Comparison of ENCODE assay signal across 26 cellular contexts in genomic region chr10:31782701-31783100, GRCh38.
"Had no signal": no experiment of that assay in that cellular context is flagged by ENCODE, and none has a peak within 500 bp of the region (broad histone marks: within the 10 kb centered on the region; RNA-seq: fewer than 3 reads in every experiment).

No MANE protein-coding gene starts in this region.

- H3K36me3 Mint-ChIP-seq: activated naive CD8-positive, alpha-beta T cell; naive thymus-derived CD8-positive, alpha-beta T cell; neural progenitor cell had no signal

- H3K36me3 ChIP-seq: adrenal gland, breast epithelium, colonic mucosa, heart left ventricle, lower lobe of right lung, neural progenitor cell, right lobe of liver, stomach, suprapubic skin, tibial nerve had no signal

- DNase-seq: activated CD4-positive, alpha-beta T cell treated with anti-CD3 and anti-CD28 coated beads for 4 hours; activated CD4-positive, alpha-beta T cell treated with anti-CD3 and anti-CD28 coated beads, Interleukin-2, amount 50 U/mL, for 48 hours; activated CD4-positive, CD25-positive, alpha-beta regulatory T cell; activated CD8-positive, alpha-beta memory T cell treated with anti-CD3 and anti-CD28 coated beads, Interleukin-2, amount 50 U/mL, for 48 hours; activated naive CD4-positive, alpha-beta T cell; activated T-cell treated with anti-CD3 and anti-CD28 coated beads, Interleukin-2, amount 50 U/mL, for 4 hours; colonic mucosa; endodermal cell; heart left ventricle; islet precursor cell; left cardiac atrium; lower lobe of right lung; naive thymus-derived CD8-positive, alpha-beta T cell; posterior cingulate gyrus; right lobe of liver; stimulated activated CD4-positive, alpha-beta T cell treated with anti-CD3 and anti-CD28 coated beads, Interleukin-1b, Interleukin-23, amount 100 ng/mL, for 48 hours; stomach had no signal

- ATAC-seq: activated T-cell treated with anti-CD3 and anti-CD28 coated beads, Interleukin-2, amount 50 U/mL, for 4 hours; heart left ventricle; left cardiac atrium; lower lobe of right lung; naive thymus-derived CD8-positive, alpha-beta T cell; right lobe of liver had no signal

- H3K4me3 Mint-ChIP-seq: activated naive CD8-positive, alpha-beta T cell; activated T-cell treated with anti-CD3 and anti-CD28 coated beads, Interleukin-2, amount 50 U/mL, for 4 hours; central memory CD8-positive, alpha-beta T cell; endodermal cell; naive thymus-derived CD8-positive, alpha-beta T cell; neural progenitor cell had no signal

- H3K9me3 ChIP-seq: adrenal gland, breast epithelium, colonic mucosa, heart left ventricle, lower lobe of right lung, right lobe of liver, stomach, suprapubic skin, tibial nerve had no signal

- H3K4me1 ChIP-seq: adrenal gland, breast epithelium, colonic mucosa, heart left ventricle, lower lobe of right lung, neural progenitor cell, right lobe of liver, stomach, suprapubic skin, tibial nerve had no signal

- H3K27me3 Mint-ChIP-seq: central memory CD8-positive, alpha-beta T cell had no signal

- H3K9me3 Mint-ChIP-seq: activated T-cell treated with anti-CD3 and anti-CD28 coated beads, Interleukin-2, amount 50 U/mL, for 4 hours; activated T-helper 2 cell treated with anti-CD3 and anti-CD28 coated beads, Interferon-gamma antibody, Interleukin-2, Interleukin-4, amounts not matched to agents 10 μg/mL and 5 μg/mL and 100 μg/mL, durations not matched to agents 14 hours and 24 hours and 36 hours; central memory CD8-positive, alpha-beta T cell; endodermal cell; naive thymus-derived CD8-positive, alpha-beta T cell; neural progenitor cell had no signal

- H3K4me3 ChIP-seq: adrenal gland, breast epithelium, colonic mucosa, heart left ventricle, lower lobe of right lung, neural progenitor cell, right lobe of liver, skin epidermis, stomach, suprapubic skin, tibial nerve had no signal

- H3K4me1 Mint-ChIP-seq: endodermal cell, neural progenitor cell had no signal

- H3K27ac Mint-ChIP-seq: activated naive CD8-positive, alpha-beta T cell; activated T-helper 2 cell treated with anti-CD3 and anti-CD28 coated beads, Interferon-gamma antibody, Interleukin-2, Interleukin-4, amounts not matched to agents 10 μg/mL and 5 μg/mL and 100 μg/mL, durations not matched to agents 14 hours and 24 hours and 36 hours; endodermal cell; naive thymus-derived CD8-positive, alpha-beta T cell; neural progenitor cell had no signal

- H3K27me3 ChIP-seq: adrenal gland, breast epithelium, colonic mucosa, heart left ventricle, neural progenitor cell, right lobe of liver, stomach, suprapubic skin, tibial nerve had no signal
